ENCODE assay signal across 15 cellular contexts in genomic region chr2:24339856-24340262, GRCh38.
"Had no signal": no experiment of that assay in that cellular context is flagged by ENCODE, and none has a peak within 500 bp of the region (broad histone marks: within the 10 kb centered on the region; RNA-seq: fewer than 3 reads in every experiment).

No MANE protein-coding gene starts in this region.

- DNase-seq: activated CD4-positive, alpha-beta memory T cell treated with anti-CD3 and anti-CD28 coated beads for 36 hours; activated naive CD4-positive, alpha-beta T cell; erythroblast; kidney; natural killer cell; occipital lobe; spleen; stimulated activated CD4-positive, alpha-beta T cell treated with anti-CD3 and anti-CD28 coated beads, Interleukin-1b, Interleukin-23, amount 100 ng/mL, for 48 hours; stimulated activated naive CD4-positive, alpha-beta T cell treated with Interleukin-2 at 50 U/mL for 16 hours had no signal

- H3K27me3 Mint-ChIP-seq: activated CD4-positive, alpha-beta memory T cell treated with anti-CD3 and anti-CD28 coated beads for 36 hours; brain had no signal

- H3K27ac Mint-ChIP-seq: activated CD4-positive, alpha-beta memory T cell treated with anti-CD3 and anti-CD28 coated beads for 36 hours; brain had no signal

- H3K4me2 ChIP-seq: hepatocyte had no signal

- FAIRE-seq: kidney had no signal

- H3K27ac ChIP-seq: hepatocyte, prostate gland, suprapubic skin had no signal

- H3K4me3 Mint-ChIP-seq: activated CD4-positive, alpha-beta memory T cell treated with anti-CD3 and anti-CD28 coated beads for 36 hours; brain; natural killer cell had no signal

- H3K36me3 ChIP-seq: prostate gland, spleen, suprapubic skin had no signal

- H2AFZ ChIP-seq: hepatocyte had no signal

- H3K4me1 Mint-ChIP-seq: brain had no signal

- ATAC-seq: natural killer cell, sciatic nerve had no signal

- H3K4me1 ChIP-seq: prostate gland had no signal

- H3K9me3 Mint-ChIP-seq: activated CD4-positive, alpha-beta memory T cell treated with anti-CD3 and anti-CD28 coated beads for 36 hours; brain; natural killer cell had no signal

- H3K9me3 ChIP-seq: prostate gland, spleen, suprapubic skin had no signal

- H3K27me3 ChIP-seq: hepatocyte, spleen, suprapubic skin had no signal

- H3K4me3 ChIP-seq: hepatocyte, lung, prostate gland, spleen, suprapubic skin had no signal
